22 cellular contexts compared by ENCODE assay signal in the genomic region with DNA sequence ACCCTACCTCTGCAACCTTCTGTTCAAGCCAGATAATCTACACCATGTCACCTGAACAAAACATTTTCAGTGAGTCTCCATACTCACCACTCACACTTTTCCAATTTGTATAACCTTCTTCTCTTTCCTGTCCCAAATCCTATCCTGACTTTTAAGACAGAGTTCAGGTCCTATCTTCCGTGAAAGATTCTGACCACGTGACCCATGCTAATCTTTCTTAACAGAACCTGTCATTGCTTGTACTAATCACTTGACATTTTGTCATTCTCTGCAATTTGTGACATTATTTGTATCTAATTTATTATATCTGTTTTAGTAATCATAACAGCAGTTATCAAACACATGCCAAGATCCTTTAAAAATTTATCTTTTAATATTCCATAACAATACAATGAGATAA.
"Had no signal": no experiment of that assay in that cellular context is flagged by ENCODE, and none has a peak within 500 bp of the region (broad histone marks: within the 10 kb centered on the region; RNA-seq: fewer than 3 reads in every experiment).

No MANE protein-coding gene starts in this region.

- H3K9me3 ChIP-seq: esophagus muscularis mucosa, gastroesophageal sphincter, heart left ventricle, left lung, lower lobe of right lung, mucosa of descending colon had no signal

- H3K4me1 ChIP-seq: esophagus muscularis mucosa, foreskin keratinocyte, gastroesophageal sphincter, heart left ventricle, left lung, lower lobe of right lung had no signal

- FAIRE-seq: colon, endothelial cell of umbilical vein, frontal cortex, islet of Langerhans, keratinocyte had no signal

- H3K27me3 ChIP-seq: esophagus muscularis mucosa, foreskin keratinocyte, gastroesophageal sphincter, heart left ventricle, left lung had no signal

- ATAC-seq: gastroesophageal sphincter, heart left ventricle, left cardiac atrium, left lung, left ventricle myocardium superior, lower lobe of right lung, mucosa of descending colon had no signal

- DNase-seq: dermis blood vessel endothelial cell; dorsolateral prefrontal cortex; effector CD4-positive, alpha-beta T cell; effector memory CD4-positive, alpha-beta T cell; foreskin keratinocyte; heart left ventricle; hippocampal formation; left cardiac atrium; left lung; left ventricle myocardium superior; lower lobe of right lung; mesenchymal stem cell; mucosa of descending colon; naive B cell had no signal

- H3K27ac ChIP-seq: coronary artery, dorsolateral prefrontal cortex, esophagus muscularis mucosa, foreskin keratinocyte, gastroesophageal sphincter, heart left ventricle, left lung, lower lobe of right lung had no signal

- H3K4me3 ChIP-seq: coronary artery, dorsolateral prefrontal cortex, esophagus muscularis mucosa, gastroesophageal sphincter, heart left ventricle, left lung, lower lobe of right lung, mucosa of descending colon had no signal

- H3K36me3 ChIP-seq: esophagus muscularis mucosa, gastroesophageal sphincter, heart left ventricle, left lung, lower lobe of right lung had no signal
